In genomic region chr6:55953384-55953783, GRCh38 we compare ENCODE assay signal across 8 cellular contexts.
DNase-seq lines count a peak whose midpoint lies in the region; ATAC-seq and TF ChIP-seq lines count a peak whose summit lies in the region.

No MANE protein-coding gene starts in this region.

- H3K27me3 Mint-ChIP-seq in H9 (ENCODE audit: low read depth): no peaks in the 10 kb centered on the region
- no peaks in the 10 kb centered on the region for H3K27me3 Mint-ChIP-seq in activated CD4-positive, alpha-beta T cell treated with anti-CD3 and anti-CD28 coated beads, Interleukin-2, amount 10 ng/mL, durations not matched to agents 7 days and 5 days

- peaks cover 17 to 18% of the 10 kb centered on the region in 2 experiments for H3K9me3 Mint-ChIP-seq in H9
- peaks cover 2% of the 10 kb centered on the region for H3K9me3 Mint-ChIP-seq in activated CD4-positive, alpha-beta T cell treated with anti-CD3 and anti-CD28 coated beads, Interleukin-2, amount 10 ng/mL, durations not matched to agents 7 days and 5 days

- H4K20me1 ChIP-seq in H9 (ENCODE audit: control insufficient read depth, insufficient read depth, insufficient read length): no peaks in the 10 kb centered on the region
- H4K20me1 ChIP-seq in OCI-LY1 (ENCODE audit: insufficient read depth, low read length): no peaks in the 10 kb centered on the region

- H2BK12ac ChIP-seq in H9 (ENCODE audit: insufficient read length, low read depth, low read length): no peak overlapping the region

- H3K79me1 ChIP-seq in H9 (ENCODE audit: insufficient read depth, low read depth, low read length, poor library complexity, severe bottlenecking): no peaks in the 10 kb centered on the region

- no peak overlapping the region for H2AK5ac ChIP-seq in H9 (ENCODE audit: insufficient read length, low read length)

- 100% methylated on average over 3 of the region's 7 CpGs for WGBS in H9 (ENCODE audit: extremely low coverage, insufficient read length, low lambda C conversion rate)

- H2BK20ac ChIP-seq in H9 (ENCODE audit: low read depth, low read length, poor library complexity, severe bottlenecking): no peak overlapping the region

- H3K4me1 Mint-ChIP-seq in H9: peaks cover 13 to 16% of the 10 kb centered on the region in 2 experiments
- no peaks in the 10 kb centered on the region for H3K4me1 Mint-ChIP-seq in activated CD4-positive, alpha-beta T cell treated with anti-CD3 and anti-CD28 coated beads, Interleukin-2, amount 10 ng/mL, durations not matched to agents 7 days and 5 days

- H3K36me3 ChIP-seq in OCI-LY1 (ENCODE audit: insufficient read depth, low read length): no peaks in the 10 kb centered on the region

- H3K9ac ChIP-seq in H9 (ENCODE audit: extremely low read depth, insufficient read length, low read length) (no peak overlapping the region), OCI-LY1 (ENCODE audit: low read length) (no peak overlapping the region)

- H3K4me2 ChIP-seq in H9 (ENCODE audit: insufficient read depth, insufficient read length, low read length): no peak overlapping the region
- H3K4me2 ChIP-seq in OCI-LY1 (ENCODE audit: low read length): no peak overlapping the region

- H2BK15ac ChIP-seq in H9 (ENCODE audit: low read depth, low read length): no peak overlapping the region

- H3K56ac ChIP-seq in H9 (ENCODE audit: insufficient read length, low read depth, low read length): no peak overlapping the region

- TF ChIP-seq CTCF in H9 (conservative IDR thresholded peaks at IDR 0.05): peak; percentile 22; the same call in 1 of the 3 replicates
- peak; percentile 20; the same call in 1 of the 2 replicates for TF ChIP-seq CTCF in OCI-LY1 (IDR thresholded peaks at IDR 0.05; ENCODE audit: low read length)
- TF ChIP-seq CTCF in omental fat pad (IDR thresholded peaks at IDR 0.05): no peak

- H2AFZ ChIP-seq in H9 (ENCODE audit: low read length): no peak overlapping the region
- H2AFZ ChIP-seq in OCI-LY1 (ENCODE audit: low read length): no peak overlapping the region

- no peak overlapping the region for H4K5ac ChIP-seq in H9 (ENCODE audit: insufficient read length, low read depth, low read length)

- CTCF ChIA-PET in activated CD4-positive, alpha-beta T cell treated with anti-CD3 and anti-CD28 coated beads, Interleukin-2, amount 10 ng/mL, durations not matched to agents 7 days and 5 days (lab: Charles Lee): no interaction called here

- H3K4me1 ChIP-seq in H9 (ENCODE audit: insufficient read depth, low read length) (no peaks in the 10 kb centered on the region), OCI-LY1 (ENCODE audit: insufficient read depth, low read length, severe bottlenecking) (no peaks in the 10 kb centered on the region)

- H3K9me3 ChIP-seq in H9 (ENCODE audit: control insufficient read depth, low read depth, low read length) (no peaks in the 10 kb centered on the region), OCI-LY1 (ENCODE audit: low read length) (no peaks in the 10 kb centered on the region)

- H3K36me3 Mint-ChIP-seq in H9 (ENCODE audit: insufficient read depth in 1 of 3, low read depth in 3 of 3): peaks cover 5 to 13% (median 10%) of the 10 kb centered on the region in 3 experiments; a peak in 5 of 7 replicates
- H3K36me3 Mint-ChIP-seq in activated CD4-positive, alpha-beta T cell treated with anti-CD3 and anti-CD28 coated beads, Interleukin-2, amount 10 ng/mL, durations not matched to agents 7 days and 5 days (ENCODE audit: low read depth): no peaks in the 10 kb centered on the region

- POLR2A ChIA-PET in activated CD4-positive, alpha-beta T cell treated with anti-CD3 and anti-CD28 coated beads, Interleukin-2, amount 10 ng/mL, durations not matched to agents 7 days and 5 days (lab: Charles Lee): no interaction called here

- H3T11ph ChIP-seq in H9 (ENCODE audit: low read length): no peak overlapping the region

- no peaks in the 10 kb centered on the region for H3F3A ChIP-seq in OCI-LY1 (ENCODE audit: insufficient read depth, low read length)

- no peak overlapping the region for H3K14ac ChIP-seq in H9 (ENCODE audit: insufficient read depth, low read length)

- no peak overlapping the region for H2BK5ac ChIP-seq in H9 (ENCODE audit: insufficient read length, low read length)

- H3K9me2 ChIP-seq in OCI-LY1 (ENCODE audit: low read depth, low read length): no peaks in the 10 kb centered on the region

- no peak overlapping the region for H3K4me3 ChIP-seq in OCI-LY1 (ENCODE audit: low read depth, low read length, poor library complexity, severe bottlenecking)
- peak overlapping the region; percentile 3 for H3K4me3 ChIP-seq in skeletal muscle cell (ENCODE audit: low read depth, low read length)

- no peak overlapping the region for H4K8ac ChIP-seq in H9 (replicated peaks; ENCODE audit: insufficient read length, low read depth, low read length)

- no peaks in the 10 kb centered on the region for H3K23me2 ChIP-seq in H9 (ENCODE audit: insufficient read length, low read depth, low read length, poor library complexity, severe bottlenecking)

- H3K4me3 Mint-ChIP-seq in H9: no peak overlapping the region
- no peak overlapping the region for H3K4me3 Mint-ChIP-seq in activated CD4-positive, alpha-beta T cell treated with anti-CD3 and anti-CD28 coated beads, Interleukin-2, amount 10 ng/mL, durations not matched to agents 7 days and 5 days

- no peak overlapping the region for H3K23ac ChIP-seq in H9 (ENCODE audit: insufficient read length, low read depth, low read length)

- H3K79me2 ChIP-seq in H9 (ENCODE audit: insufficient read depth, low read length) (no peaks in the 10 kb centered on the region), OCI-LY1 (ENCODE audit: insufficient read depth, low read length) (no peaks in the 10 kb centered on the region)

- ATAC-seq in omental fat pad (ENCODE audit: low FRiP score): no peak
- ATAC-seq in HG02973 (IDR thresholded peaks at IDR 0.05; ENCODE audit: unreplicated experiment): no peak

- H3K27ac Mint-ChIP-seq in H9: no peak overlapping the region
- no peak overlapping the region for H3K27ac Mint-ChIP-seq in activated CD4-positive, alpha-beta T cell treated with anti-CD3 and anti-CD28 coated beads, Interleukin-2, amount 10 ng/mL, durations not matched to agents 7 days and 5 days

- H3K27ac ChIP-seq in H9 (ENCODE audit: insufficient read length, low read depth, low read length) (no peak overlapping the region), OCI-LY1 (ENCODE audit: low read depth, low read length, poor library complexity, severe bottlenecking) (no peak overlapping the region)

- H3K18ac ChIP-seq in H9 (ENCODE audit: insufficient read length, low read depth, low read length): no peak overlapping the region

- H3K4ac ChIP-seq in H9 (ENCODE audit: low read depth, low read length): no peak overlapping the region

- no peak overlapping the region for H4K91ac ChIP-seq in H9 (ENCODE audit: insufficient read length, low read depth, low read length)

- H2BK120ac ChIP-seq in H9 (ENCODE audit: low read depth, low read length, poor library complexity, severe bottlenecking): no peak overlapping the region

- H3K27me3 ChIP-seq in H9 (ENCODE audit: insufficient read depth, low read length) (no peaks in the 10 kb centered on the region), OCI-LY1 (ENCODE audit: insufficient read depth, low read length) (no peaks in the 10 kb centered on the region)

- DNase-seq in H9: no peak
- DNase-seq in fibroblast of gingiva (ENCODE audit: low read depth): peak; percentile 76
- peak; percentile 27 for DNase-seq in skeletal muscle cell (ENCODE audit: low read depth)
- DNase-seq in omental fat pad (ENCODE audit: low spot score): no peak
- DNase-seq in NCI-H2171 treated with DMSO at 0.1 percent for 48 hours (lab: John Stamatoyannopoulos, UW): no peak
- no peak for DNase-seq in activated CD4-positive, alpha-beta T cell treated with anti-CD3 and anti-CD28 coated beads, Interleukin-2, amount 10 ng/mL, durations not matched to agents 7 days and 5 days

Comparison
In these comparisons a context has a peak if more than half of its experiments do, and no peak if none do; other contexts are left out.
1. DNase-seq: peak in fibroblast of gingiva (single experiment) and skeletal muscle cell (single experiment); none in H9 (single experiment), omental fat pad (single experiment), NCI-H2171 treated with DMSO at 0.1 percent for 48 hours (single experiment) and activated CD4-positive, alpha-beta T cell treated with anti-CD3 and anti-CD28 coated beads, Interleukin-2, amount 10 ng/mL, durations not matched to agents 7 days and 5 days (single experiment).
2. CTCF ChIP-seq: peak in H9 (single experiment) and OCI-LY1 (single experiment); none in omental fat pad (0 of 3).